ENCODE assay signal across 27 cellular contexts in genomic region chr1:66751160-66751559, GRCh38. TPM values are rescaled to one million over a fixed set of nuclear protein-coding genes. Genes with fewer than 3 reads are reported as not detected.
DNase-seq lines count a peak whose midpoint lies in the region; ATAC-seq, FAIRE-seq and TF ChIP-seq lines count a peak whose summit lies in the region.
"Had no signal": no experiment of that assay in that cellular context is flagged by ENCODE, and none has a peak within 500 bp of the region (broad histone marks: within the 10 kb centered on the region; RNA-seq: fewer than 3 reads in every experiment).

No MANE protein-coding gene starts in this region.

- H3K79me1 ChIP-seq in trophoblast cell (ENCODE audit: low read length): no peaks in the 10 kb centered on the region

- H3K4me1 ChIP-seq in heart left ventricle: peaks cover 0 to 21% (median 8%) of the 10 kb centered on the region in 12 donors
- H3K4me1 ChIP-seq in GM23338 (ENCODE audit: insufficient read depth): 0 out of 2 replicates have a peak, but pooled peaks cover 3% of the 10 kb centered on the region
- peaks cover 8% of the 10 kb centered on the region for H3K4me1 ChIP-seq in astrocyte (ENCODE audit: insufficient read depth, low read length)
- H3K4me1 ChIP-seq in neutrophil (ENCODE audit: control insufficient read depth in 1 of 2, insufficient read depth in 1 of 2, low read depth in 1 of 2, low read length in 1 of 2): peaks cover 28 to 43% of the 10 kb centered on the region in 2 experiments
- H3K4me1 ChIP-seq in trophoblast cell (ENCODE audit: control insufficient read depth in 1 of 2, insufficient read depth in 2 of 2, low read length in 2 of 2): peaks cover 3 to 7% of the 10 kb centered on the region in 2 experiments
- H3K4me1 ChIP-seq: HAP-1 had no signal

- H3K4me3 ChIP-seq in heart left ventricle: no peak overlapping the region
- H3K4me3 ChIP-seq in GM23338: no peak overlapping the region
- no peak overlapping the region for H3K4me3 ChIP-seq in astrocyte (ENCODE audit: insufficient read depth, low read depth, low read length)
- peak overlapping the region in 1 of 2 experiments; percentile 66 for H3K4me3 ChIP-seq in neutrophil (ENCODE audit: low read depth in 1 of 2, low read length in 1 of 2)
- no peak overlapping the region for H3K4me3 ChIP-seq in trophoblast cell (ENCODE audit: low read depth, low read length)
- H3K4me3 ChIP-seq: HAP-1, SK-N-MC had no signal

- H2AFZ ChIP-seq in GM23338: peak overlapping the region; percentile 98
- no peak overlapping the region for H2AFZ ChIP-seq in astrocyte (ENCODE audit: low read depth, low read length)
- no peak overlapping the region for H2AFZ ChIP-seq in trophoblast cell (ENCODE audit: insufficient read depth, low read length, poor library complexity)

- no peak overlapping the region for H4K91ac ChIP-seq in trophoblast cell (ENCODE audit: low read depth, low read length)

- no peak for TF ChIP-seq POLR2A in heart left ventricle (IDR thresholded peaks at IDR 0.05)

- no peak overlapping the region for H4K12ac ChIP-seq in trophoblast cell (ENCODE audit: low read depth, low read length)

- H3K14ac ChIP-seq in trophoblast cell (ENCODE audit: low read length): no peak overlapping the region

- H3K9me3 Mint-ChIP-seq in GM23338 (no peaks in the 10 kb centered on the region), astrocyte (ENCODE audit: unreplicated experiment) (no peaks in the 10 kb centered on the region)
- H3K9me3 Mint-ChIP-seq: CD14-positive monocyte had no signal

- no peak overlapping the region for H2BK120ac ChIP-seq in trophoblast cell (ENCODE audit: insufficient read depth, low read length, poor library complexity)

- no peak overlapping the region for H2AK5ac ChIP-seq in trophoblast cell (ENCODE audit: low read length)

- H3K9me3 ChIP-seq in heart left ventricle: no peaks in the 10 kb centered on the region
- H3K9me3 ChIP-seq in astrocyte (ENCODE audit: insufficient read depth, low read depth, low read length): no peaks in the 10 kb centered on the region
- H3K9me3 ChIP-seq in neutrophil: no peaks in the 10 kb centered on the region
- no peaks in the 10 kb centered on the region for H3K9me3 ChIP-seq in trophoblast cell (ENCODE audit: insufficient read depth, low read depth, low read length)
- H3K9me3 ChIP-seq: HAP-1 had no signal

- H2BK5ac ChIP-seq in trophoblast cell (ENCODE audit: low read depth, low read length, poor library complexity): no peak overlapping the region

- no peak overlapping the region for H3K27ac Mint-ChIP-seq in GM23338
- H3K27ac Mint-ChIP-seq in astrocyte (ENCODE audit: unreplicated experiment): no peak overlapping the region

- DNase-seq in heart left ventricle: no peak
- DNase-seq in left cardiac atrium: no peak
- DNase-seq in GM23338 (ENCODE audit: low spot score): no peak
- no peak for DNase-seq in astrocyte (ENCODE audit: low read depth)
- DNase-seq in kidney glomerular epithelial cell (lab: John Stamatoyannopoulos, UW): no peak
- DNase-seq in trophoblast cell: no peak
- DNase-seq: DMS53; Karpas-422; NCI-H1092; NCI-H1436; NCI-H1930; NCI-H2227 treated with DMSO at 0.1 percent for 48 hours; NCI-H510A treated with DMSO at 0.1 percent for 48 hours; NCI-H748 treated with DMSO at 0.1 percent for 48 hours; NK-92 treated with Interleukin-12 subunit alpha and Interleukin-12 subunit beta, amount 100 ng/mL, for 24 hours; SHP77 treated with DMSO at 0.1 percent for 48 hours had no signal

- ATAC-seq in heart left ventricle (no peak), left cardiac atrium (no peak), GM23338 (no peak), GM19035 (IDR thresholded peaks at IDR 0.05; ENCODE audit: unreplicated experiment) (no peak)

- no peak overlapping the region for H2BK12ac ChIP-seq in trophoblast cell (ENCODE audit: low read length)

- peaks cover 16% of the 10 kb centered on the region for H3K27me3 Mint-ChIP-seq in GM23338 (ENCODE audit: insufficient read depth, low read depth, poor library complexity)
- peaks cover 9% of the 10 kb centered on the region for H3K27me3 Mint-ChIP-seq in astrocyte (ENCODE audit: low read depth, unreplicated experiment)

- H3K4me2 ChIP-seq in GM23338 (peak overlapping the region; percentile 78), astrocyte (ENCODE audit: low read length) (no peak overlapping the region), trophoblast cell (ENCODE audit: low read length) (no peak overlapping the region)

- FAIRE-seq in astrocyte (lab: Jason Lieb, UNC): peak; percentile 23
- FAIRE-seq: A204.1, GM18507, GM19239, HTR-8/SVneo had no signal

- no peak overlapping the region for H3K4ac ChIP-seq in trophoblast cell (ENCODE audit: low read depth, low read length)

- peak overlapping the region in 10 of 12 donors; percentile 29 to 83 (median 77) for H3K27ac ChIP-seq in heart left ventricle
- H3K27ac ChIP-seq in GM23338 (ENCODE audit: low read depth): no peak overlapping the region
- H3K27ac ChIP-seq in astrocyte (ENCODE audit: low read depth, low read length): no peak overlapping the region
- H3K27ac ChIP-seq in neutrophil: peak overlapping the region; percentile 61
- H3K27ac ChIP-seq in trophoblast cell (ENCODE audit: low read depth, low read length): no peak overlapping the region
- H3K27ac ChIP-seq: RWPE1 had no signal

- 83 to 86% (median 84%) methylated on average over 4 of the region's 4 CpGs for WGBS in heart left ventricle, 4 donors
- no CpG with 5 or more reads among the region's 4 CpGs for WGBS in trophoblast cell (ENCODE audit: extremely low coverage, insufficient coverage, insufficient read length)

- H3F3A ChIP-seq in GM23338 (replicated peaks; ENCODE audit: low read depth): no peaks in the 10 kb centered on the region

- H3K4me1 Mint-ChIP-seq in GM23338 (peaks cover 8% of the 10 kb centered on the region), astrocyte (ENCODE audit: low read depth, unreplicated experiment) (peaks cover 4% of the 10 kb centered on the region)

- H4K8ac ChIP-seq in trophoblast cell (ENCODE audit: low read depth, low read length): no peak overlapping the region

- H3K36me3 Mint-ChIP-seq in GM23338 (ENCODE audit: low read depth) (no peaks in the 10 kb centered on the region), astrocyte (ENCODE audit: low read depth, unreplicated experiment) (no peaks in the 10 kb centered on the region)
- H3K36me3 Mint-ChIP-seq: CD14-positive monocyte had no signal

- H3K18ac ChIP-seq in trophoblast cell (ENCODE audit: low read length): no peak overlapping the region

- H3K27me3 ChIP-seq in heart left ventricle (peaks cover 0 to 10% (median 0%) of the 10 kb centered on the region in 9 donors), GM23338 (ENCODE audit: insufficient read depth) (peaks cover 26% of the 10 kb centered on the region), astrocyte (ENCODE audit: insufficient read depth, low read length) (no peaks in the 10 kb centered on the region), neutrophil (no peaks in the 10 kb centered on the region), trophoblast cell (ENCODE audit: insufficient read depth, low read length) (no peaks in the 10 kb centered on the region)

- H3K9me2 ChIP-seq in GM23338 (ENCODE audit: insufficient read depth): no peaks in the 10 kb centered on the region

- intact Hi-C loops in heart left ventricle (cut with DNase I) (loop anchor here in 1 of 10 donors (10.0 kb wide), 1 partner anchor 304 kb away; the partner anchor contains the start of gene SLC35D1), left cardiac atrium (cut with DNase I) (no loop called here)

- H4K20me1 ChIP-seq in GM23338 (replicated peaks; ENCODE audit: insufficient read depth): no peaks in the 10 kb centered on the region
- no peaks in the 10 kb centered on the region for H4K20me1 ChIP-seq in astrocyte (ENCODE audit: insufficient read depth, low read length)

- H3K9ac ChIP-seq in astrocyte (ENCODE audit: low read length) (no peak overlapping the region), trophoblast cell (ENCODE audit: low read length) (no peak overlapping the region)

- no peaks in the 10 kb centered on the region for H3K36me3 ChIP-seq in heart left ventricle
- H3K36me3 ChIP-seq in GM23338 (ENCODE audit: insufficient read depth): no peaks in the 10 kb centered on the region
- H3K36me3 ChIP-seq in astrocyte (ENCODE audit: insufficient read depth, low read length): no peaks in the 10 kb centered on the region
- no peaks in the 10 kb centered on the region for H3K36me3 ChIP-seq in neutrophil
- no peaks in the 10 kb centered on the region for H3K36me3 ChIP-seq in trophoblast cell (ENCODE audit: control insufficient read depth in 1 of 2, insufficient read depth in 2 of 2, low read length in 2 of 2)
- H3K36me3 ChIP-seq: HAP-1 had no signal

- TF ChIP-seq CTCF in heart left ventricle (IDR thresholded peaks at IDR 0.05) (no peak), GM23338 (conservative IDR thresholded peaks at IDR 0.05; ENCODE audit: low read depth in 2 of 2) (no peak), astrocyte (IDR thresholded peaks at IDR 0.05; ENCODE audit: insufficient read depth, low read depth, low read length) (no peak), neutrophil (IDR thresholded peaks at IDR 0.05) (no peak)

- no peaks in the 10 kb centered on the region for H3K79me2 ChIP-seq in GM23338 (replicated peaks; ENCODE audit: insufficient read depth)
- H3K79me2 ChIP-seq in astrocyte (ENCODE audit: insufficient read depth, low read length): no peaks in the 10 kb centered on the region
- no peaks in the 10 kb centered on the region for H3K79me2 ChIP-seq in trophoblast cell (ENCODE audit: control insufficient read depth, insufficient read depth, low read length, poor library complexity)

- H3K23ac ChIP-seq in trophoblast cell (ENCODE audit: low read length): no peak overlapping the region

- H3K4me3 Mint-ChIP-seq in GM23338 (peak overlapping the region; percentile 87; the same call in 1 of the 3 replicates), astrocyte (ENCODE audit: unreplicated experiment) (no peak overlapping the region)

TF ChIP-seq in GM23338, 12 proteins besides CTCF, POLR2A, EP300 and RAD21:
- TF ChIP-seq ZNF114 (CRISPR knock-in tag; IDR thresholded peaks at IDR 0.05): no peak
- no peak for TF ChIP-seq POLR2AphosphoS5 (IDR thresholded peaks at IDR 0.05; ENCODE audit: low read depth)
- TF ChIP-seq EZH2 (IDR thresholded peaks at IDR 0.05; ENCODE audit: low read depth, unreplicated experiment): no peak
- TF ChIP-seq STAT1 (IDR thresholded peaks at IDR 0.05; ENCODE audit: unreplicated experiment): no peak
- TF ChIP-seq JUNB (IDR thresholded peaks at IDR 0.05; ENCODE audit: unreplicated experiment): no peak

RNA-seq across cellular contexts. Expression of gene DYNLT5, which starts 1.1 kb away (rescaled TPM):
- total RNA-seq in heart left ventricle: 1 to 10 TPM in 6 of 9 donors, under 1 TPM in 3; 0.48 to 7.3 (median 1.8) TPM
- polyA plus RNA-seq in heart left ventricle: 1 to 10 TPM; 1.7 to 3.1 TPM
- total RNA-seq in left cardiac atrium: 1 to 10 TPM; 1.9 to 3.2 TPM
- total RNA-seq in GM23338 (2014; rRNA removed; shearing (Covaris generic)): 2.6 and 2.8 TPM in 2 replicates
- polyA plus RNA-seq in GM23338 (2016; fragmentation: Nextera tagmentation; extraction: Ambion mirVana): 0.95 and 1.3 TPM in 2 replicates
- 0.20 TPM in 1 of 2 replicates, not detected in the other for total RNA-seq in astrocyte
- polyA plus RNA-seq in trophoblast cell (2013): 0.03 TPM in 2 replicates
- total RNA-seq: MCF 10A had no signal

RNA-seq across cellular contexts. Expression of gene INSL5, which starts 49.9 kb away (rescaled TPM):
- total RNA-seq in heart left ventricle (not detected), left cardiac atrium (not detected), astrocyte (not detected in 2 replicates)
- polyA plus RNA-seq in heart left ventricle (not detected), GM23338 (2016; fragmentation: Nextera tagmentation; extraction: Ambion mirVana) (not detected in 2 replicates)
- not detected in 2 replicates for total RNA-seq in GM23338 (2014; rRNA removed; shearing (Covaris generic))
- not detected in 2 replicates for polyA plus RNA-seq in trophoblast cell (2013)
- total RNA-seq: MCF 10A had no signal
- polyA plus RNA-seq: CD14-positive monocyte had no signal

Comparison
In these comparisons a context has a peak if more than half of its experiments do, and no peak if none do; other contexts are left out.
1. H3K27ac ChIP-seq: peak in heart left ventricle (10 of 12) and neutrophil (single experiment); none in GM23338 (single experiment), astrocyte (single experiment) and trophoblast cell (single experiment).